Comparison of ENCODE assay signal across 8 cellular contexts in the genomic region with DNA sequence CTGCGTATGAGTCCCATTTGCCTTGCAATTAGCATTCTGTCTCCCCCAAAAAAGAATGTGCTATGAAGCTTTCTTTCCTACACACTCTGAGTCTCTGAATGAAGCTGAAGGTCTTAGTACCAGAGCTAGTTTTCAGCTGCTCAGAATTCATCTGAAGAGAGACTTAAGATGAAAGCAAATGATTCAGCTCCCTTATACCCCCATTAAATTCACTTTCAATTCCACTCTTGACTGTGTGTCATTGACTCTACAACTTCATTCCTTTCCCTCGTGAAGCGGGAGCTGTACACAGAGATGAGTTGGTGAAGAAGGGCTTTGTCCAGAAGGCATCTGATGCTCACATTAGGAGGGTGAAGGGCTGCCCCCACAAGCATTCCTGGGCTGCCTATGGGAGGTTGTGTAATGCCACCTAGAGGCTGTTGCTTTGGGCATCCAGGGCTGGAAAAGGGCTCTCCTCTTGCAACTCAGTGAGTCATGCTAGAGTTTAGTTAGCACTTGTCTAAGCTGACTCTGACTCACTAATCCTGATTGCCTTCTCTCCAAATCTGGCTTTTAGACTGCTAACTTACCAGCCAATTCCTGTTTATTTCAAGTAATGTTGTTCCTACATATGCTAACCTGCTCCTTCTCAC. TPM values are rescaled to one million over a fixed set of nuclear protein-coding genes. Genes with fewer than 3 reads are reported as not detected.
DNase-seq lines count a peak whose midpoint lies in the region; ATAC-seq and TF ChIP-seq lines count a peak whose summit lies in the region.
"Had no signal": no experiment of that assay in that cellular context is flagged by ENCODE, and none has a peak within 500 bp of the region (broad histone marks: within the 10 kb centered on the region; RNA-seq: fewer than 3 reads in every experiment).

No MANE protein-coding gene starts in this region.

- DNase-seq in NCI-H226 (peak; percentile 84), epithelial cell of proximal tubule (ENCODE audit: low read depth) (peak; percentile 46), putamen (ENCODE audit: low spot score) (peak; percentile 1), GM19240 (ENCODE audit: insufficient read length, low spot score) (no peak)
- DNase-seq: mucosa of descending colon had no signal

- H3K4me3 ChIP-seq in GM12875 (ENCODE audit: low read depth, low read length) (no peak overlapping the region), epithelial cell of proximal tubule (ENCODE audit: low read depth, low read length) (no peak overlapping the region)
- H3K4me3 ChIP-seq: mucosa of descending colon had no signal

- no peak for ATAC-seq in GM21737 (IDR thresholded peaks at IDR 0.05; ENCODE audit: unreplicated experiment)
- no peak for ATAC-seq in HG03442 (IDR thresholded peaks at IDR 0.05; ENCODE audit: unreplicated experiment)
- ATAC-seq: mucosa of descending colon had no signal

- TF ChIP-seq CTCF in GM12875 (IDR thresholded peaks at IDR 0.05; ENCODE audit: borderline replicate concordance, insufficient read depth, low read depth, low read length) (peak; percentile 26; the same call in 1 of the 2 replicates), epithelial cell of proximal tubule (conservative IDR thresholded peaks at IDR 0.05; ENCODE audit: low read depth, low read length) (peak; percentile 64)

RNA-seq across cellular contexts. Expression of a gene that starts 1.8 kb away (rescaled TPM):
- 0.75 TPM in 1 of 2 replicates, not detected in the other for total RNA-seq in epithelial cell of proximal tubule
- total RNA-seq: mucosa of descending colon had no signal

RNA-seq across cellular contexts. Expression of a gene that starts 8.1 kb away (rescaled TPM):
- not detected in 2 replicates for total RNA-seq in epithelial cell of proximal tubule

RNA-seq across cellular contexts. Expression of a gene that starts 24.5 kb away (rescaled TPM):
- 0.92 and 1.8 TPM in 2 replicates for total RNA-seq in epithelial cell of proximal tubule
- total RNA-seq: mucosa of descending colon had no signal

RNA-seq across cellular contexts. Expression of a gene that starts 31.2 kb away (rescaled TPM):
- not detected in 2 replicates for total RNA-seq in epithelial cell of proximal tubule

RNA-seq across cellular contexts. Expression of a gene that starts 38.6 kb away (rescaled TPM):
- not detected in 2 replicates for total RNA-seq in epithelial cell of proximal tubule
- total RNA-seq: mucosa of descending colon had no signal
